In the genomic region with DNA sequence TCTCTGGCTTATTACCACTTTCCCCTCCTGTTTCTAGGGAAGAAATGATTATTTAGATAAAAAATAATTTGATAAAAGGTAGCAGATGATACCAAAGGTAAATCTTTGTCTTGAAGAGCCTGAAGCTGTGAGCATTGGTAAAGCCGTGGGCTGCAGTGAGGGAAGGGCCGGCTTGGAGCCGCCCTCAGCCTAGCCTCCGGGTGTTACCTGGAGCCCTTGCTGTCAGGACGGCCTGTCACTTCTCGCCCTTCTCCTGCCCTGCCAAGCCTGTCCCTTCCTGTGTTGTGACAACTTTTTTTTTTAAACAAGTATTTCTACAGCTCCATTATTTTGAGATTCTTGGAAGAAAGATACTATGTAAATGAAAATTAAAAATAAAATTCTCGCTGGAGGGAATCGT, we compare ENCODE assay signal across 16 cellular contexts. TPM values are rescaled to one million over a fixed set of nuclear protein-coding genes. Genes with fewer than 3 reads are reported as not detected.
A peak's percentile ranks its signal among the peaks of the same experiment; 100 is the strongest.
DNase-seq lines count a peak whose midpoint lies in the region; ATAC-seq and TF ChIP-seq lines count a peak whose summit lies in the region.
"Had no signal": no experiment of that assay in that cellular context is flagged by ENCODE, and none has a peak within 500 bp of the region (broad histone marks: within the 10 kb centered on the region; RNA-seq: fewer than 3 reads in every experiment).

No MANE protein-coding gene starts in this region.

- no peak for DNase-seq in left ventricle myocardium superior
- DNase-seq in cardiac septum (ENCODE audit: low spot score), result no peak
- DNase-seq in WTC11 (ENCODE audit: low spot score), result no peak
- peak; percentile 49 for DNase-seq in mesenteric fat pad (ENCODE audit: low spot score)
- DNase-seq in activated CD8-positive, alpha-beta T cell treated with anti-CD3 and anti-CD28 coated beads, Interleukin-2, amount 10 ng/mL, durations not matched to agents 7 days and 5 days, result no peak
- DNase-seq in superior temporal gyrus (ENCODE audit: extremely low spot score), result no peak
- DNase-seq: CD4-positive, alpha-beta memory T cell; NCI-H1092 treated with DMSO at 0.1 percent for 48 hours; NCI-H146; NCI-H2029 treated with DMSO at 0.1 percent for 48 hours; NCI-H2171; NCI-H526 had no signal

- intact Hi-C loops in left ventricle myocardium superior (cut with micrococcal nuclease), result no loop called here
- intact Hi-C loops in cardiac septum (cut with DNase I), result no loop called here

- no peak for TF ChIP-seq CTCF in WTC11 (IDR thresholded peaks at IDR 0.05)

- H3K36me3 Mint-ChIP-seq in WTC11, result peaks cover 2% of the 10 kb centered on the region; the same call in 1 of the 2 replicates
- no peaks in the 10 kb centered on the region for H3K36me3 Mint-ChIP-seq in activated CD8-positive, alpha-beta T cell treated with anti-CD3 and anti-CD28 coated beads, Interleukin-2, amount 10 ng/mL, durations not matched to agents 7 days and 5 days (ENCODE audit: low read depth)
- H3K36me3 Mint-ChIP-seq in stimulated activated memory B cell treated with anti-CD40 and anti-IgM and Interleukin-4, amounts not matched to agents 10 μg/mL and 1 μg/mL and 100 μg/mL, for 72 hours, result peaks cover 14% of the 10 kb centered on the region

- peak; percentile 28 for ATAC-seq in left ventricle myocardium superior
- no peak for ATAC-seq in WTC11
- ATAC-seq in HG03469 (IDR thresholded peaks at IDR 0.05; ENCODE audit: unreplicated experiment), result no peak
- no peak for ATAC-seq in activated CD8-positive, alpha-beta T cell treated with anti-CD3 and anti-CD28 coated beads, Interleukin-2, amount 10 ng/mL, durations not matched to agents 7 days and 5 days
- ATAC-seq in stimulated activated memory B cell treated with anti-CD40 and anti-IgM and Interleukin-4, amounts not matched to agents 10 μg/mL and 1 μg/mL and 100 μg/mL, for 72 hours, result no peak
- ATAC-seq: Panc1 had no signal

- no peaks in the 10 kb centered on the region for H3K9me3 Mint-ChIP-seq in WTC11
- no peaks in the 10 kb centered on the region for H3K9me3 Mint-ChIP-seq in activated CD8-positive, alpha-beta T cell treated with anti-CD3 and anti-CD28 coated beads, Interleukin-2, amount 10 ng/mL, durations not matched to agents 7 days and 5 days (ENCODE audit: insufficient read depth)
- no peaks in the 10 kb centered on the region for H3K9me3 Mint-ChIP-seq in stimulated activated memory B cell treated with anti-CD40 and anti-IgM and Interleukin-4, amounts not matched to agents 10 μg/mL and 1 μg/mL and 100 μg/mL, for 72 hours
- H3K9me3 Mint-ChIP-seq: CD4-positive, alpha-beta memory T cell had no signal

- H3K27me3 Mint-ChIP-seq in WTC11 (ENCODE audit: low read depth), result no peaks in the 10 kb centered on the region
- H3K27me3 Mint-ChIP-seq in activated CD8-positive, alpha-beta T cell treated with anti-CD3 and anti-CD28 coated beads, Interleukin-2, amount 10 ng/mL, durations not matched to agents 7 days and 5 days (ENCODE audit: low read depth), result no peaks in the 10 kb centered on the region
- no peaks in the 10 kb centered on the region for H3K27me3 Mint-ChIP-seq in stimulated activated memory B cell treated with anti-CD40 and anti-IgM and Interleukin-4, amounts not matched to agents 10 μg/mL and 1 μg/mL and 100 μg/mL, for 72 hours
- H3K27me3 Mint-ChIP-seq: B cell; CD4-positive, alpha-beta memory T cell had no signal

- no peak overlapping the region for H3K4me3 Mint-ChIP-seq in WTC11
- no peak overlapping the region for H3K4me3 Mint-ChIP-seq in activated CD8-positive, alpha-beta T cell treated with anti-CD3 and anti-CD28 coated beads, Interleukin-2, amount 10 ng/mL, durations not matched to agents 7 days and 5 days
- H3K4me3 Mint-ChIP-seq in stimulated activated memory B cell treated with anti-CD40 and anti-IgM and Interleukin-4, amounts not matched to agents 10 μg/mL and 1 μg/mL and 100 μg/mL, for 72 hours, result no peak overlapping the region
- H3K4me3 Mint-ChIP-seq: B cell; CD4-positive, alpha-beta memory T cell had no signal

- peaks cover 87% of the 10 kb centered on the region for H3K4me1 Mint-ChIP-seq in WTC11
- no peaks in the 10 kb centered on the region for H3K4me1 Mint-ChIP-seq in activated CD8-positive, alpha-beta T cell treated with anti-CD3 and anti-CD28 coated beads, Interleukin-2, amount 10 ng/mL, durations not matched to agents 7 days and 5 days (ENCODE audit: low read depth)
- peaks cover 41% of the 10 kb centered on the region for H3K4me1 Mint-ChIP-seq in stimulated activated memory B cell treated with anti-CD40 and anti-IgM and Interleukin-4, amounts not matched to agents 10 μg/mL and 1 μg/mL and 100 μg/mL, for 72 hours

- CTCF ChIA-PET in WTC11 (lab: Charles Lee), result no interaction called here
- CTCF ChIA-PET in activated CD8-positive, alpha-beta T cell treated with anti-CD3 and anti-CD28 coated beads, Interleukin-2, amount 10 ng/mL, durations not matched to agents 7 days and 5 days (lab: Charles Lee), result interaction anchor here (1.1 kb wide), 1 partner anchor 136 kb away, joined by 3 read pairs; no protein-coding TSS in a partner anchor

- POLR2A ChIA-PET in WTC11 (lab: Charles Lee), result no interaction called here
- POLR2A ChIA-PET in activated CD8-positive, alpha-beta T cell treated with anti-CD3 and anti-CD28 coated beads, Interleukin-2, amount 10 ng/mL, durations not matched to agents 7 days and 5 days (lab: Charles Lee), result no interaction called here

- H3K27ac Mint-ChIP-seq in WTC11, result peak overlapping the region; percentile 28; the same call in 1 of the 2 replicates
- H3K27ac Mint-ChIP-seq in activated CD8-positive, alpha-beta T cell treated with anti-CD3 and anti-CD28 coated beads, Interleukin-2, amount 10 ng/mL, durations not matched to agents 7 days and 5 days, result no peak overlapping the region
- H3K27ac Mint-ChIP-seq in stimulated activated memory B cell treated with anti-CD40 and anti-IgM and Interleukin-4, amounts not matched to agents 10 μg/mL and 1 μg/mL and 100 μg/mL, for 72 hours, result no peak overlapping the region
- H3K27ac Mint-ChIP-seq: B cell; CD4-positive, alpha-beta memory T cell had no signal

TF ChIP-seq in WTC11, 78 proteins besides CTCF, POLR2A, EP300 and RAD21:
- TF ChIP-seq ZNF138 (CRISPR knock-in tag; conservative IDR thresholded peaks at IDR 0.05) (no peak), ESRRA (CRISPR knock-in tag; IDR thresholded peaks at IDR 0.05; ENCODE audit: borderline replicate concordance) (no peak), SP1 (CRISPR knock-in tag; conservative IDR thresholded peaks at IDR 0.05) (no peak)
- TF ChIP-seq, protein P1, sequence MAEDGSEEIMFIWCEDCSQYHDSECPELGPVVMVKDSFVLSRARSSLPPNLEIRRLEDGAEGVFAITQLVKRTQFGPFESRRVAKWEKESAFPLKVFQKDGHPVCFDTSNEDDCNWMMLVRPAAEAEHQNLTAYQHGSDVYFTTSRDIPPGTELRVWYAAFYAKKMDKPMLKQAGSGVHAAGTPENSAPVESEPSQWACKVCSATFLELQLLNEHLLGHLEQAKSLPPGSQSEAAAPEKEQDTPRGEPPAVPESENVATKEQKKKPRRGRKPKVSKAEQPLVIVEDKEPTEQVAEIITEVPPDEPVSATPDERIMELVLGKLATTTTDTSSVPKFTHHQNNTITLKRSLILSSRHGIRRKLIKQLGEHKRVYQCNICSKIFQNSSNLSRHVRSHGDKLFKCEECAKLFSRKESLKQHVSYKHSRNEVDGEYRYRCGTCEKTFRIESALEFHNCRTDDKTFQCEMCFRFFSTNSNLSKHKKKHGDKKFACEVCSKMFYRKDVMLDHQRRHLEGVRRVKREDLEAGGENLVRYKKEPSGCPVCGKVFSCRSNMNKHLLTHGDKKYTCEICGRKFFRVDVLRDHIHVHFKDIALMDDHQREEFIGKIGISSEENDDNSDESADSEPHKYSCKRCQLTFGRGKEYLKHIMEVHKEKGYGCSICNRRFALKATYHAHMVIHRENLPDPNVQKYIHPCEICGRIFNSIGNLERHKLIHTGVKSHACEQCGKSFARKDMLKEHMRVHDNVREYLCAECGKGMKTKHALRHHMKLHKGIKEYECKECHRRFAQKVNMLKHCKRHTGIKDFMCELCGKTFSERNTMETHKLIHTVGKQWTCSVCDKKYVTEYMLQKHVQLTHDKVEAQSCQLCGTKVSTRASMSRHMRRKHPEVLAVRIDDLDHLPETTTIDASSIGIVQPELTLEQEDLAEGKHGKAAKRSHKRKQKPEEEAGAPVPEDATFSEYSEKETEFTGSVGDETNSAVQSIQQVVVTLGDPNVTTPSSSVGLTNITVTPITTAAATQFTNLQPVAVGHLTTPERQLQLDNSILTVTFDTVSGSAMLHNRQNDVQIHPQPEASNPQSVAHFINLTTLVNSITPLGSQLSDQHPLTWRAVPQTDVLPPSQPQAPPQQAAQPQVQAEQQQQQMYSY (CRISPR knock-in tag; IDR thresholded peaks at IDR 0.05), result peak; percentile 87

RNA-seq across cellular contexts. Expression of a gene that starts 7.0 kb away (rescaled TPM):
- total RNA-seq in left ventricle myocardium superior (123 TPM), cardiac septum (171 TPM), WTC11 (2021) (64.3 to 77.1 TPM (median 76.1 TPM) in 3 replicates), mesenteric fat pad (115 TPM)
- total RNA-seq in activated CD8-positive, alpha-beta T cell treated with anti-CD3 and anti-CD28 coated beads, Interleukin-2, amount 10 ng/mL, durations not matched to agents 7 days and 5 days, result 10 to 100 TPM; 30.7 to 31.2 TPM
